ENCODE assay signal across 1 cellular context in genomic region chrX:130091976-130092522, GRCh38.
TF ChIP-seq lines count a peak whose summit lies in the region.

No MANE protein-coding gene starts in this region.

TF ChIP-seq in HepG2, 621 proteins besides CTCF, POLR2A, EP300 and RAD21 (continued from another document and continues in another):
- TF ChIP-seq THRA (CRISPR knock-in tag; IDR thresholded peaks at IDR 0.05; ENCODE audit: borderline replicate concordance) (no peak), ISL2 (CRISPR knock-in tag; IDR thresholded peaks at IDR 0.05) (no peak), MTA3 (CRISPR knock-in tag; IDR thresholded peaks at IDR 0.05) (no peak), SP2 (CRISPR knock-in tag; IDR thresholded peaks at IDR 0.05) (no peak), NONO (IDR thresholded peaks at IDR 0.05) (no peak), NONO (CRISPR knock-in tag; conservative IDR thresholded peaks at IDR 0.05) (0 out of 2 replicates have a peak, but pooled peaks have one; percentile 28), THAP9 (CRISPR knock-in tag; IDR thresholded peaks at IDR 0.05; ENCODE audit: borderline replicate concordance) (peak; percentile 50; the same call in 1 of the 2 replicates), TARDBP (CRISPR knock-in tag; IDR thresholded peaks at IDR 0.05) (no peak), ZNF18 (CRISPR knock-in tag; IDR thresholded peaks at IDR 0.05; ENCODE audit: insufficient replicate concordance) (no peak), RELA (CRISPR knock-in tag; IDR thresholded peaks at IDR 0.05) (no peak), ZBTB26 (CRISPR knock-in tag; IDR thresholded peaks at IDR 0.05; ENCODE audit: borderline replicate concordance) (no peak), UBTF (CRISPR knock-in tag; IDR thresholded peaks at IDR 0.05) (peak; percentile 32; the same call in 1 of the 2 replicates), TBX3 (IDR thresholded peaks at IDR 0.05; ENCODE audit: borderline replicate concordance) (no peak), ZNF570 (CRISPR knock-in tag; IDR thresholded peaks at IDR 0.05; ENCODE audit: borderline replicate concordance) (no peak), ZNF597 (CRISPR knock-in tag; IDR thresholded peaks at IDR 0.05) (no peak), IKZF4 (CRISPR knock-in tag; IDR thresholded peaks at IDR 0.05; ENCODE audit: borderline replicate concordance, low read depth, not compliant biosample characterization) (no peak), GABPB1 (CRISPR knock-in tag; IDR thresholded peaks at IDR 0.05) (peak; percentile 74), PHF8 (CRISPR knock-in tag; IDR thresholded peaks at IDR 0.05) (peak; percentile 56; the same call in 1 of the 2 replicates), NR2F6 (IDR thresholded peaks at IDR 0.05) (peak; percentile 44; the same call in 1 of the 2 replicates), NR2F6 (CRISPR knock-in tag; IDR thresholded peaks at IDR 0.05) (0 out of 2 replicates have a peak, but pooled peaks have one; percentile 24), KMT2B (CRISPR knock-in tag; IDR thresholded peaks at IDR 0.05) (no peak), ZNF574 (CRISPR knock-in tag; IDR thresholded peaks at IDR 0.05) (no peak), NR1H2 (CRISPR knock-in tag; IDR thresholded peaks at IDR 0.05; ENCODE audit: borderline replicate concordance, low read depth) (no peak), ZNF660 (CRISPR knock-in tag; IDR thresholded peaks at IDR 0.05; ENCODE audit: borderline replicate concordance, low read depth) (no peak), ZNF747 (CRISPR knock-in tag; IDR thresholded peaks at IDR 0.05; ENCODE audit: borderline replicate concordance) (no peak), ZNF512 (CRISPR knock-in tag; IDR thresholded peaks at IDR 0.05) (no peak), ELF1 (CRISPR knock-in tag; IDR thresholded peaks at IDR 0.05) (peak; percentile 55), ETV5 (CRISPR knock-in tag; IDR thresholded peaks at IDR 0.05; ENCODE audit: borderline replicate concordance) (peak; percentile 58; the same call in 1 of the 2 replicates), EEA1 (CRISPR knock-in tag; IDR thresholded peaks at IDR 0.05; ENCODE audit: borderline replicate concordance) (no peak), ZFAT (CRISPR knock-in tag; conservative IDR thresholded peaks at IDR 0.05) (no peak), ZGPAT (CRISPR knock-in tag; IDR thresholded peaks at IDR 0.05) (0 out of 2 replicates have a peak, but pooled peaks have one; percentile 15), KDM5A (IDR thresholded peaks at IDR 0.05; ENCODE audit: borderline replicate concordance, low read length) (no peak), ZBTB20 (CRISPR knock-in tag; IDR thresholded peaks at IDR 0.05; ENCODE audit: borderline replicate concordance, low read depth) (no peak), ZNF777 (CRISPR knock-in tag; IDR thresholded peaks at IDR 0.05) (no peak), IRX3 (CRISPR knock-in tag; IDR thresholded peaks at IDR 0.05; ENCODE audit: borderline replicate concordance, low read depth) (no peak), PHF5A (CRISPR knock-in tag; IDR thresholded peaks at IDR 0.05; ENCODE audit: low read depth, unreplicated experiment) (no peak), CBX5 (CRISPR knock-in tag; IDR thresholded peaks at IDR 0.05; ENCODE audit: borderline replicate concordance) (no peak), ZMYM4 (CRISPR knock-in tag; IDR thresholded peaks at IDR 0.05) (peak; percentile 27; the same call in 1 of the 2 replicates), MEF2D (CRISPR knock-in tag; IDR thresholded peaks at IDR 0.05) (no peak), ZNF367 (CRISPR knock-in tag; IDR thresholded peaks at IDR 0.05; ENCODE audit: borderline replicate concordance) (no peak), TEAD3 (CRISPR knock-in tag; optimal IDR thresholded peaks at IDR 0.05; ENCODE audit: borderline replicate concordance) (peak; percentile 40), ZNF704 (CRISPR knock-in tag; IDR thresholded peaks at IDR 0.05; ENCODE audit: borderline replicate concordance) (no peak), POLR2AphosphoS5 (IDR thresholded peaks at IDR 0.05; ENCODE audit: low read depth, low read length) (0 out of 2 replicates have a peak, but pooled peaks have one; percentile 30), KDM1A (CRISPR knock-in tag; IDR thresholded peaks at IDR 0.05) (no peak), STAG1 (CRISPR knock-in tag; IDR thresholded peaks at IDR 0.05) (peak; percentile 25)
